25 cellular contexts compared by ENCODE assay signal in the genomic region with DNA sequence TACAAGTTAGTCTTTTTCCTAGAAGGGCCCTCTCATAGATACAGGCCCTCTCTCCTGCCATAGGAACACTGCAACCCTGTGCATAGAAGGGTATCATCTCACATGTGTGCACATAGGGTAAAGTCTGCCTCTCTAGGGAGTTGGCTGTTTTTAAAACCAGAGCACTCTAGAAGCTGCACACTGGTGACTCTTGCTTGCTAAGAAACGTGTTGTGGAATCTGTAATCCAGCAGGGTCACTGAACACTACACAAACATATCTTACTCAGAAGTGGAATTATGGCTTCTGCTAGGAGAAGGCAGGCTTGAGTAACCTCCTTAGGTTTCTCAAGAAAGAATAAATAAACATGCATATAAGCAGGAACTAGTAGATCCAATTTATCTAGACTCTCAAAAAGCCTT. TPM values are rescaled to one million over a fixed set of nuclear protein-coding genes. Genes with fewer than 3 reads are reported as not detected.
"Had no signal": no experiment of that assay in that cellular context is flagged by ENCODE, and none has a peak within 500 bp of the region (broad histone marks: within the 10 kb centered on the region; RNA-seq: fewer than 3 reads in every experiment).

No MANE protein-coding gene starts in this region.

RNA-seq across cellular contexts. Expression of a gene that starts 45.9 kb away (rescaled TPM):
- total RNA-seq: chondrocyte; dermis blood vessel endothelial cell; endothelial cell of umbilical vein; epithelial cell of proximal tubule; esophagus muscularis mucosa; gastrocnemius medialis; glomerular endothelial cell; kidney; left lobe of liver; lower leg skin; lung microvascular endothelial cell; mucosa of gallbladder; naive thymus-derived CD8-positive, alpha-beta T cell; occipital lobe; ovary; psoas muscle; renal cortical epithelial cell; right cardiac atrium; sigmoid colon; skeletal muscle tissue; suprapubic skin; transverse colon; ureter; vagina had no signal
- polyA plus RNA-seq: endothelial cell of umbilical vein, neural cell, ovary, psoas muscle, right cardiac atrium, sigmoid colon had no signal
